ENCODE assay signal across 8 cellular contexts in genomic region chr16:85800321-85800669, GRCh38. TPM values are rescaled to one million over a fixed set of nuclear protein-coding genes. Genes with fewer than 3 reads are reported as not detected.
DNase-seq lines count a peak whose midpoint lies in the region; ATAC-seq lines count a peak whose summit lies in the region.

No MANE protein-coding gene starts in this region.

- peaks cover 22 to 37% of the 10 kb centered on the region in 2 donors for H3K36me3 Mint-ChIP-seq in activated T-cell treated with anti-CD3 and anti-CD28 coated beads, Interleukin-2, amount 50 U/mL, for 72 hours (ENCODE audit: insufficient read depth in 2 of 2)

- H3K27ac ChIP-seq in BLaER1 = peak overlapping the region; percentile 94
- H3K27ac ChIP-seq in skeletal muscle tissue (ENCODE audit: low read depth, low read length) = peak overlapping the region; percentile 88

- H3K4me3 ChIP-seq in BLaER1 (peak overlapping the region; percentile 84), skeletal muscle tissue (ENCODE audit: low read length in 3 of 3) (peak overlapping the region; percentile 94 to 98 (median 94))

- H3K9ac ChIP-seq in BLaER1 (peak overlapping the region; percentile 96), skeletal muscle tissue (ENCODE audit: low read depth in 1 of 3, low read length in 3 of 3) (peak overlapping the region; percentile 93 to 97 (median 96))

- H4K20me1 ChIP-seq in BLaER1 = peaks cover 90% of the 10 kb centered on the region

- H3K27me3 ChIP-seq in BLaER1 = no peaks in the 10 kb centered on the region
- no peaks in the 10 kb centered on the region for H3K27me3 ChIP-seq in skeletal muscle tissue (ENCODE audit: control insufficient read depth in 3 of 3, insufficient read depth in 3 of 3, low read length in 3 of 3)

- peaks cover 63% of the 10 kb centered on the region for H3K4me1 Mint-ChIP-seq in activated T-cell treated with anti-CD3 and anti-CD28 coated beads, Interleukin-2, amount 50 U/mL, for 72 hours (ENCODE audit: low read depth)

- no peaks in the 10 kb centered on the region for H3K9me3 ChIP-seq in BLaER1
- H3K9me3 ChIP-seq in skeletal muscle tissue (ENCODE audit: control insufficient read depth in 3 of 3, low read length in 3 of 3) = no peaks in the 10 kb centered on the region

- peak in 1 of 2 donors; percentile 35 for DNase-seq in activated T-cell treated with anti-CD3 and anti-CD28 coated beads, Interleukin-2, amount 50 U/mL, for 72 hours
- DNase-seq in left cardiac atrium (no peak), A172 (ENCODE audit: low spot score) (no peak), GM19238 (ENCODE audit: insufficient read length, low spot score) (no peak), NCI-H1930 (lab: John Stamatoyannopoulos, UW) (no peak)

- H3K4me1 ChIP-seq in BLaER1 (peaks cover 28% of the 10 kb centered on the region), skeletal muscle tissue (ENCODE audit: control insufficient read depth in 3 of 3, insufficient read depth in 3 of 3, low read length in 3 of 3) (peaks cover 21 to 40% (median 30%) of the 10 kb centered on the region in 3 donors)

- H3K36me3 ChIP-seq in BLaER1 (peaks cover 67% of the 10 kb centered on the region), skeletal muscle tissue (ENCODE audit: control insufficient read depth in 3 of 3, insufficient read depth in 3 of 3, low read length in 3 of 3) (peaks cover 47 to 55% (median 51%) of the 10 kb centered on the region in 3 donors)

- intact Hi-C loops in left cardiac atrium (cut with DNase I) = no loop called here

- peak overlapping the region; percentile 93 for H3K27ac Mint-ChIP-seq in activated T-cell treated with anti-CD3 and anti-CD28 coated beads, Interleukin-2, amount 50 U/mL, for 72 hours

- H3K4me3 Mint-ChIP-seq in activated T-cell treated with anti-CD3 and anti-CD28 coated beads, Interleukin-2, amount 50 U/mL, for 72 hours = peak overlapping the region; percentile 90 to 92

- ATAC-seq in HG02870 (IDR thresholded peaks at IDR 0.05; ENCODE audit: unreplicated experiment) = peak; percentile 14
- ATAC-seq in activated T-cell treated with anti-CD3 and anti-CD28 coated beads, Interleukin-2, amount 50 U/mL, for 72 hours (replicated peaks in 1 of 2) = peak in 1 of 2 donors; percentile 23
- ATAC-seq in left cardiac atrium = peak; percentile 5 to 10

- H3K4me2 ChIP-seq in BLaER1 = peak overlapping the region; percentile 99

- H3K27me3 Mint-ChIP-seq in activated T-cell treated with anti-CD3 and anti-CD28 coated beads, Interleukin-2, amount 50 U/mL, for 72 hours (ENCODE audit: low read depth) = no peaks in the 10 kb centered on the region

- no peaks in the 10 kb centered on the region for H3K9me3 Mint-ChIP-seq in activated T-cell treated with anti-CD3 and anti-CD28 coated beads, Interleukin-2, amount 50 U/mL, for 72 hours

RNA-seq across cellular contexts. Expression of gene COX4I1, which starts 0.8 kb away (rescaled TPM):
- 100 to 1,000 TPM; 627 to 635 TPM for total RNA-seq in activated T-cell treated with anti-CD3 and anti-CD28 coated beads, Interleukin-2, amount 50 U/mL, for 72 hours
- total RNA-seq in left cardiac atrium (1,000 to 10,000 TPM; 1,590 to 1,597 TPM), skeletal muscle tissue (332 TPM)
- 784 and 875 TPM in 2 replicates for total RNA-seq in A172 (2014; rRNA removed; shearing (Covaris generic))

RNA-seq across cellular contexts. Expression of gene EMC8, which starts 1.0 kb away (rescaled TPM):
- total RNA-seq in activated T-cell treated with anti-CD3 and anti-CD28 coated beads, Interleukin-2, amount 50 U/mL, for 72 hours = 10 to 100 TPM; 26.5 to 32.8 TPM
- total RNA-seq in left cardiac atrium (10 to 100 TPM; 18.6 to 24.4 TPM), skeletal muscle tissue (8.9 TPM)
- total RNA-seq in A172 (2014; rRNA removed; shearing (Covaris generic)) = 65.9 and 68.5 TPM in 2 replicates

RNA-seq across cellular contexts. Expression of gene C16orf74, which starts 49.4 kb away (rescaled TPM):
- 1 to 10 TPM in 1 of 2 donors, not detected in 1; 1.2 TPM for total RNA-seq in activated T-cell treated with anti-CD3 and anti-CD28 coated beads, Interleukin-2, amount 50 U/mL, for 72 hours
- total RNA-seq in left cardiac atrium = 1 to 10 TPM; 2.3 to 2.6 TPM
- 1.0 TPM for total RNA-seq in skeletal muscle tissue
- 10.9 and 11.1 TPM in 2 replicates for total RNA-seq in A172 (2014; rRNA removed; shearing (Covaris generic))
